ENCODE assay signal across 17 cellular contexts in genomic region chr1:166858726-166859419, GRCh38. TPM values are rescaled to one million over a fixed set of nuclear protein-coding genes. Genes with fewer than 3 reads are reported as not detected.
DNase-seq lines count a peak whose midpoint lies in the region; ATAC-seq and TF ChIP-seq lines count a peak whose summit lies in the region.
"Had no signal": no experiment of that assay in that cellular context is flagged by ENCODE, and none has a peak within 500 bp of the region (broad histone marks: within the 10 kb centered on the region; RNA-seq: fewer than 3 reads in every experiment).

No MANE protein-coding gene starts in this region.

- H3K36me3 ChIP-seq in vagina: peaks cover 0 to 58% of the 10 kb centered on the region in 2 donors

- POLR2A ChIA-PET in activated CD8-positive, alpha-beta T cell treated with anti-CD3 and anti-CD28 coated beads, Interleukin-2, amount 10 ng/mL, durations not matched to agents 7 days and 5 days (lab: Charles Lee): interaction anchor here (0.6 kb wide), 1 partner anchor 10 kb away, joined by 3 read pairs; no protein-coding TSS in a partner anchor
- POLR2A ChIA-PET in HEK293T (lab: Yijun Ruan, JAX): interaction anchor here (1.2 kb wide), 1 partner anchor 19 kb away, joined by 3 read pairs; the partner anchor contains the start of gene POGK

- H3K4me1 ChIP-seq in vagina: no peaks in the 10 kb centered on the region
- H3K4me1 ChIP-seq: right lobe of liver had no signal

- H3K27me3 ChIP-seq in vagina: no peaks in the 10 kb centered on the region
- H3K27me3 ChIP-seq: brain microvascular endothelial cell, right lobe of liver had no signal

- H3K27me3 Mint-ChIP-seq in T-helper 1 cell treated with Interleukin-12 subunit alpha and Interleukin-12 subunit beta and Interleukin-4 antibody, amounts not matched to agents 30 μg/mL and 1 μg/mL, for 36 hours (ENCODE audit: low read depth): no peaks in the 10 kb centered on the region
- no peaks in the 10 kb centered on the region for H3K27me3 Mint-ChIP-seq in activated CD8-positive, alpha-beta T cell treated with anti-CD3 and anti-CD28 coated beads, Interleukin-2, amount 10 ng/mL, durations not matched to agents 7 days and 5 days (ENCODE audit: low read depth)

- H3K9me3 Mint-ChIP-seq in T-helper 1 cell treated with Interleukin-12 subunit alpha and Interleukin-12 subunit beta and Interleukin-4 antibody, amounts not matched to agents 30 μg/mL and 1 μg/mL, for 36 hours: no peaks in the 10 kb centered on the region
- no peaks in the 10 kb centered on the region for H3K9me3 Mint-ChIP-seq in activated CD8-positive, alpha-beta T cell treated with anti-CD3 and anti-CD28 coated beads, Interleukin-2, amount 10 ng/mL, durations not matched to agents 7 days and 5 days (ENCODE audit: insufficient read depth)

- intact Hi-C loops in head of caudate nucleus (cut with DNase I): no loop called here
- intact Hi-C loops in vagina (cut with DNase I): no loop called here

- H3K9me3 ChIP-seq in vagina: no peaks in the 10 kb centered on the region
- H3K9me3 ChIP-seq: right lobe of liver had no signal

- TF ChIP-seq CTCF in vagina (IDR thresholded peaks at IDR 0.05): no peak

- peak overlapping the region; percentile 32 for H3K27ac Mint-ChIP-seq in T-helper 1 cell treated with Interleukin-12 subunit alpha and Interleukin-12 subunit beta and Interleukin-4 antibody, amounts not matched to agents 30 μg/mL and 1 μg/mL, for 36 hours
- H3K27ac Mint-ChIP-seq in activated CD8-positive, alpha-beta T cell treated with anti-CD3 and anti-CD28 coated beads, Interleukin-2, amount 10 ng/mL, durations not matched to agents 7 days and 5 days: peak overlapping the region; percentile 9

- TF ChIP-seq POLR2A in vagina (IDR thresholded peaks at IDR 0.05): no peak

- ATAC-seq in activated CD8-positive, alpha-beta T cell treated with anti-CD3 and anti-CD28 coated beads, Interleukin-2, amount 10 ng/mL, durations not matched to agents 7 days and 5 days: no peak
- ATAC-seq: activated CD4-positive, CD25-positive, alpha-beta regulatory T cell treated with anti-CD3 and anti-CD28 coated beads, Interleukin-2, amount 50 U/mL, for 24 hours; Panc1 had no signal

- H3K4me1 Mint-ChIP-seq in T-helper 1 cell treated with Interleukin-12 subunit alpha and Interleukin-12 subunit beta and Interleukin-4 antibody, amounts not matched to agents 30 μg/mL and 1 μg/mL, for 36 hours (ENCODE audit: low read depth): peaks cover 4% of the 10 kb centered on the region
- no peaks in the 10 kb centered on the region for H3K4me1 Mint-ChIP-seq in activated CD8-positive, alpha-beta T cell treated with anti-CD3 and anti-CD28 coated beads, Interleukin-2, amount 10 ng/mL, durations not matched to agents 7 days and 5 days (ENCODE audit: low read depth)

- H3K27ac ChIP-seq in vagina: no peak overlapping the region
- H3K27ac ChIP-seq: 22Rv1, brain microvascular endothelial cell, right lobe of liver had no signal

- no peak for DNase-seq in T-helper 1 cell
- DNase-seq in activated CD8-positive, alpha-beta T cell treated with anti-CD3 and anti-CD28 coated beads, Interleukin-2, amount 10 ng/mL, durations not matched to agents 7 days and 5 days: no peak
- DNase-seq in head of caudate nucleus: peak; percentile 52 to 89 (median 76)
- peak; percentile 87 for DNase-seq in putamen (ENCODE audit: low spot score)
- DNase-seq in vagina (ENCODE audit: extremely low spot score in 2 of 2): no peak
- DNase-seq in HEK293T (ENCODE audit: extremely low spot score): no peak
- no peak for DNase-seq in SK-N-DZ (ENCODE audit: low spot score)
- DNase-seq: brain microvascular endothelial cell; GF-D8; NCI-H1694 treated with DMSO at 0.1 percent for 48 hours; NCI-H526; right lobe of liver; stimulated activated CD4-positive, alpha-beta T cell treated with anti-CD3 and anti-CD28 coated beads, Interleukin-4, amount 100 ng/mL, for 1 hour had no signal

- H3K4me3 ChIP-seq in vagina: no peak overlapping the region
- H3K4me3 ChIP-seq: right lobe of liver had no signal

- CTCF ChIA-PET in activated CD8-positive, alpha-beta T cell treated with anti-CD3 and anti-CD28 coated beads, Interleukin-2, amount 10 ng/mL, durations not matched to agents 7 days and 5 days (lab: Charles Lee): interaction anchor here (1.0 kb wide), 1 partner anchor 52 kb away, joined by 3 read pairs; no protein-coding TSS in a partner anchor
- CTCF ChIA-PET in HEK293T (lab: Yijun Ruan, JAX): no interaction called here

- peaks cover 54% of the 10 kb centered on the region for H3K36me3 Mint-ChIP-seq in T-helper 1 cell treated with Interleukin-12 subunit alpha and Interleukin-12 subunit beta and Interleukin-4 antibody, amounts not matched to agents 30 μg/mL and 1 μg/mL, for 36 hours (ENCODE audit: low read depth)
- H3K36me3 Mint-ChIP-seq in activated CD8-positive, alpha-beta T cell treated with anti-CD3 and anti-CD28 coated beads, Interleukin-2, amount 10 ng/mL, durations not matched to agents 7 days and 5 days (ENCODE audit: low read depth): peaks cover 57% of the 10 kb centered on the region

- no peak overlapping the region for H3K4me3 Mint-ChIP-seq in T-helper 1 cell treated with Interleukin-12 subunit alpha and Interleukin-12 subunit beta and Interleukin-4 antibody, amounts not matched to agents 30 μg/mL and 1 μg/mL, for 36 hours
- H3K4me3 Mint-ChIP-seq in activated CD8-positive, alpha-beta T cell treated with anti-CD3 and anti-CD28 coated beads, Interleukin-2, amount 10 ng/mL, durations not matched to agents 7 days and 5 days: no peak overlapping the region

TF ChIP-seq in HEK293T, 16 proteins besides CTCF, POLR2A, EP300 and RAD21:
- TF ChIP-seq L3MBTL2 (conservative IDR thresholded peaks at IDR 0.05) (no peak), FOXM1 (IDR thresholded peaks at IDR 0.05; ENCODE audit: borderline replicate concordance) (no peak), ARNT (IDR thresholded peaks at IDR 0.05) (no peak), SUZ12 (IDR thresholded peaks at IDR 0.05) (no peak), PKNOX1 (IDR thresholded peaks at IDR 0.05) (no peak), TARDBP (IDR thresholded peaks at IDR 0.05) (no peak), CTBP1 (IDR thresholded peaks at IDR 0.05; ENCODE audit: borderline replicate concordance) (no peak), NFRKB (IDR thresholded peaks at IDR 0.05) (no peak), BHLHE40 (IDR thresholded peaks at IDR 0.05; ENCODE audit: borderline replicate concordance) (no peak), ZNF384 (IDR thresholded peaks at IDR 0.05) (no peak), LEF1 (IDR thresholded peaks at IDR 0.05; ENCODE audit: borderline replicate concordance) (no peak), SP1 (IDR thresholded peaks at IDR 0.05) (no peak), ELF4 (IDR thresholded peaks at IDR 0.05) (no peak), FOXA1 (IDR thresholded peaks at IDR 0.05) (no peak), FOXK2 (IDR thresholded peaks at IDR 0.05) (no peak), HDGF (IDR thresholded peaks at IDR 0.05; ENCODE audit: borderline replicate concordance) (no peak)
TF ChIP-seq in HEK293T: peak in this region for 0.

RNA-seq across cellular contexts. Expression of gene TADA1, which starts 17.2 kb away (rescaled TPM):
- total RNA-seq in activated CD8-positive, alpha-beta T cell treated with anti-CD3 and anti-CD28 coated beads, Interleukin-2, amount 10 ng/mL, durations not matched to agents 7 days and 5 days: 10 to 100 TPM; 12.9 to 13.6 TPM
- 14.0 TPM for total RNA-seq in vagina
- polyA plus RNA-seq in SK-N-DZ (2014; cell fraction: cytosol; rRNA removed): 35.4 and 41.7 TPM in 2 replicates
- polyA plus RNA-seq in SK-N-DZ (2014; cell fraction: nucleus; rRNA removed): 31.4 and 31.6 TPM in 2 replicates

RNA-seq across cellular contexts. Expression of gene POGK, which starts 19.6 kb away (rescaled TPM):
- 10 to 100 TPM; 37.6 to 39.8 TPM for total RNA-seq in activated CD8-positive, alpha-beta T cell treated with anti-CD3 and anti-CD28 coated beads, Interleukin-2, amount 10 ng/mL, durations not matched to agents 7 days and 5 days
- 26.3 TPM for total RNA-seq in vagina
- polyA plus RNA-seq in SK-N-DZ (2014; cell fraction: cytosol; rRNA removed): 37.5 and 40.7 TPM in 2 replicates
- polyA plus RNA-seq in SK-N-DZ (2014; cell fraction: nucleus; rRNA removed): 28.5 and 34.8 TPM in 2 replicates

Comparison
In these comparisons a context has a peak if more than half of its experiments do, and no peak if none do; other contexts are left out.
1. DNase-seq: peak in head of caudate nucleus (42 of 42) and putamen (single experiment); none in T-helper 1 cell (0 of 5), activated CD8-positive, alpha-beta T cell treated with anti-CD3 and anti-CD28 coated beads, Interleukin-2, amount 10 ng/mL, durations not matched to agents 7 days and 5 days (single experiment), vagina (0 of 2), HEK293T (single experiment) and SK-N-DZ (single experiment).